ENCODE assay signal across 20 cellular contexts in genomic region chr7:111226800-111227199, GRCh38.
A peak's percentile ranks its signal among the peaks of the same experiment; 100 is the strongest.
DNase-seq lines count a peak whose midpoint lies in the region; ATAC-seq, FAIRE-seq and TF ChIP-seq lines count a peak whose summit lies in the region.
"Had no signal": no experiment of that assay in that cellular context is flagged by ENCODE, and none has a peak within 500 bp of the region (broad histone marks: within the 10 kb centered on the region; RNA-seq: fewer than 3 reads in every experiment).

No MANE protein-coding gene starts in this region.

- intact Hi-C loops in K562 (cut with micrococcal nuclease), result loop anchor here (5.0 kb wide), 1 partner anchor 251 kb away; no protein-coding TSS in a partner anchor
- intact Hi-C loops in aorta (cut with DNase I), result no loop called here

- H4K20me1 ChIP-seq in K562 (replicated peaks; ENCODE audit: control insufficient read depth, insufficient read depth, low read length), result no peaks in the 10 kb centered on the region

- CTCF ChIA-PET in K562 (lab: Yijun Ruan, JAX; ENCODE audit: low intra/inter-chr PET ratio), result no interaction called here

- TF ChIP-seq POLR2A in GM12891 (IDR thresholded peaks at IDR 0.05; ENCODE audit: low read depth, low read length), result no peak
- no peak for TF ChIP-seq POLR2A in K562 (conservative IDR thresholded peaks at IDR 0.05)

- TF ChIP-seq RAD21 in K562 (CRISPR knock-in tag; conservative IDR thresholded peaks at IDR 0.05 in 1 of 2, IDR thresholded peaks at IDR 0.05 in 1 of 2), result no peak

- POLR2A ChIA-PET in K562 (lab: Yijun Ruan, JAX), result no interaction called here

- no peak overlapping the region for H3K27ac ChIP-seq in K562 (ENCODE audit: extremely low read depth, low read depth, low read length)
- H3K27ac ChIP-seq in aorta (ENCODE audit: low read depth in 1 of 2, low read length in 2 of 2), result no peak overlapping the region

- no peak overlapping the region for H3K9ac ChIP-seq in K562 (ENCODE audit: insufficient read depth in 1 of 2, low read depth in 2 of 2, low read length in 2 of 2)

- no peak for TF ChIP-seq CTCF in K562 (IDR thresholded peaks at IDR 0.05 in 2 of 3, conservative IDR thresholded peaks at IDR 0.05 in 1 of 3; ENCODE audit: insufficient read depth in 2 of 3, low read depth in 1 of 3, low read length in 3 of 3)

- in situ Hi-C loops in KBM-7 (cut with MboI; ENCODE audit: low pct_unique_long_range_greater_than_20kb, low sequenced_read_pairs), result no loop called here
- in situ Hi-C loops in K562 (cut with MboI), result no loop called here

- BruUV-seq in K562 (replicated peaks; lab: Mats Ljungman, UMichigan), result no TSS peak

- ATAC-seq in K562, result no peak
- no peak for ATAC-seq in GM21381 (IDR thresholded peaks at IDR 0.05; ENCODE audit: unreplicated experiment)
- ATAC-seq in aorta (ENCODE audit: low FRiP score), result no peak
- ATAC-seq: GM23338 had no signal

- TF ChIP-seq EP300 in K562 (IDR thresholded peaks at IDR 0.05; ENCODE audit: low read length), result peak; percentile 62; the same call in 1 of the 2 replicates

- FAIRE-seq in GM12891 (lab: Jason Lieb, UNC) (no peak), K562 (lab: Jason Lieb, UNC) (no peak)
- FAIRE-seq: A204.1, GM12892, GM18507, H54 had no signal

- H3K9me3 ChIP-seq in K562 (replicated peaks; ENCODE audit: control insufficient read depth, insufficient read depth, low read depth, low read length), result no peaks in the 10 kb centered on the region
- H3K9me3 ChIP-seq in aorta (ENCODE audit: control insufficient read depth, low read length), result no peaks in the 10 kb centered on the region
- H3K9me3 ChIP-seq: BE2C had no signal

- no peak overlapping the region for H3K4me2 ChIP-seq in K562 (ENCODE audit: insufficient read depth, low read length)
- H3K4me2 ChIP-seq: GM23338 had no signal

- H3K4me1 ChIP-seq in K562 (replicated peaks in 1 of 2; ENCODE audit: control insufficient read depth in 2 of 2, insufficient read depth in 2 of 2, low read length in 2 of 2) (peaks cover 4 to 31% of the 10 kb centered on the region in 2 experiments; a peak in 4 of 5 replicates), aorta (ENCODE audit: control insufficient read depth in 1 of 2, insufficient read depth in 2 of 2, low read length in 2 of 2) (no peaks in the 10 kb centered on the region)

- H3K27me3 ChIP-seq in K562 (ENCODE audit: control insufficient read depth in 2 of 2, insufficient read depth in 2 of 2, low read length in 2 of 2) (no peaks in the 10 kb centered on the region), aorta (ENCODE audit: control insufficient read depth in 1 of 2, insufficient read depth in 2 of 2, low read length in 1 of 2) (no peaks in the 10 kb centered on the region)
- H3K27me3 ChIP-seq: BE2C had no signal

- H2AFZ ChIP-seq in K562 (ENCODE audit: low read depth, low read length), result no peak overlapping the region
- H2AFZ ChIP-seq: GM23338 had no signal

- WGBS in K562 (ENCODE audit: insufficient coverage, low coverage, missing lambda C conversion rate), result 66% methylated on average over 2 of the region's 2 CpGs
- WGBS in aorta, 2 donors, result 91 to 99% methylated on average over 2 of the region's 2 CpGs

- H3K79me2 ChIP-seq in K562 (ENCODE audit: control insufficient read depth, insufficient read depth, low read length), result peaks cover 11% of the 10 kb centered on the region

- DNase-seq in GM12891 (ENCODE audit: insufficient read length, low spot score) (no peak), KBM-7 (peak; percentile 35), OCI-M1 (lab: John Stamatoyannopoulos, UW) (peak; percentile 33), K562 (ENCODE audit: extremely low read depth in 1 of 4, low spot score in 3 of 4) (no peak), NCI-H2029 (lab: John Stamatoyannopoulos, UW) (no peak), aorta (no peak)
- DNase-seq: ACHN; BE2C; C1 segment of cervical spinal cord; CD4-positive, CD25-positive, alpha-beta regulatory T cell; CD8-positive, alpha-beta memory T cell; COR-L47; DMS79 treated with DMSO at 0.1 percent for 48 hours; HCEC 1CT had no signal

- no peaks in the 10 kb centered on the region for H3K9me1 ChIP-seq in K562 (ENCODE audit: control insufficient read depth, insufficient read depth, low read length)

- H3K4me3 ChIP-seq in K562, result no peak overlapping the region
- H3K4me3 ChIP-seq in aorta (ENCODE audit: low read length in 2 of 2), result no peak overlapping the region
- H3K4me3 ChIP-seq: GM23338 had no signal

- H3K36me3 ChIP-seq in K562 (ENCODE audit: control insufficient read depth, insufficient read depth, low read length) (no peaks in the 10 kb centered on the region), aorta (ENCODE audit: control insufficient read depth in 1 of 2, insufficient read depth in 2 of 2, low read length in 1 of 2) (no peaks in the 10 kb centered on the region)
- H3K36me3 ChIP-seq: BE2C had no signal

TF ChIP-seq in GM12891, 5 proteins besides CTCF, POLR2A, EP300 and RAD21:
- TF ChIP-seq TAF1 (IDR thresholded peaks at IDR 0.05; ENCODE audit: low read depth, low read length) (no peak), POLR2AphosphoS5 (IDR thresholded peaks at IDR 0.05; ENCODE audit: low read depth, low read length) (no peak), PAX5 (IDR thresholded peaks at IDR 0.05; ENCODE audit: insufficient read depth, low read length, severe bottlenecking) (no peak), POU2F2 (IDR thresholded peaks at IDR 0.05; ENCODE audit: low read depth, low read length) (no peak), SPI1 (IDR thresholded peaks at IDR 0.05; ENCODE audit: low read depth, low read length) (peak; percentile 50; the same call in 1 of the 2 replicates)

TF ChIP-seq in K562, 482 proteins besides CTCF, POLR2A, EP300 and RAD21 (continues in another document):
- TF ChIP-seq PCBP1 (IDR thresholded peaks at IDR 0.05; ENCODE audit: low read depth, low read length, poor library complexity, severe bottlenecking) (no peak), ZNF830 (CRISPR knock-in tag; IDR thresholded peaks at IDR 0.05) (no peak), TRIM24 (IDR thresholded peaks at IDR 0.05) (peak; percentile 64 to 91; a peak in 3 of 4 replicates), ZNF277 (CRISPR knock-in tag; IDR thresholded peaks at IDR 0.05; ENCODE audit: borderline replicate concordance) (no peak), CUX1 (CRISPR knock-in tag; IDR thresholded peaks at IDR 0.05) (no peak), MEIS2 (IDR thresholded peaks at IDR 0.05; ENCODE audit: partially characterized antibody) (peak; percentile 34), PHF21A (IDR thresholded peaks at IDR 0.05; ENCODE audit: borderline replicate concordance, low read depth) (no peak), TAL1 (IDR thresholded peaks at IDR 0.05) (no peak), ZEB2 (IDR thresholded peaks at IDR 0.05) (0 out of 2 replicates have a peak, but pooled peaks have one; percentile 14), DPF2 (IDR thresholded peaks at IDR 0.05) (peak; percentile 37; the same call in 1 of the 2 replicates), SMARCE1 (IDR thresholded peaks at IDR 0.05) (peak; percentile 77; the same call in 1 of the 2 replicates), ZNF282 (CRISPR knock-in tag; IDR thresholded peaks at IDR 0.05) (no peak), CGGBP1 (CRISPR knock-in tag; IDR thresholded peaks at IDR 0.05) (no peak), ZNF347 (CRISPR knock-in tag; IDR thresholded peaks at IDR 0.05; ENCODE audit: low read depth) (no peak), ARID1B (IDR thresholded peaks at IDR 0.05) (peak; percentile 66)

Comparison
In these comparisons a context has a peak if more than half of its experiments do, and no peak if none do; other contexts are left out.
1. DNase-seq: peak in KBM-7 (single experiment) and OCI-M1 (single experiment); none in GM12891 (single experiment), K562 (0 of 4), NCI-H2029 (single experiment) and aorta (0 of 2).